In the genomic region with DNA sequence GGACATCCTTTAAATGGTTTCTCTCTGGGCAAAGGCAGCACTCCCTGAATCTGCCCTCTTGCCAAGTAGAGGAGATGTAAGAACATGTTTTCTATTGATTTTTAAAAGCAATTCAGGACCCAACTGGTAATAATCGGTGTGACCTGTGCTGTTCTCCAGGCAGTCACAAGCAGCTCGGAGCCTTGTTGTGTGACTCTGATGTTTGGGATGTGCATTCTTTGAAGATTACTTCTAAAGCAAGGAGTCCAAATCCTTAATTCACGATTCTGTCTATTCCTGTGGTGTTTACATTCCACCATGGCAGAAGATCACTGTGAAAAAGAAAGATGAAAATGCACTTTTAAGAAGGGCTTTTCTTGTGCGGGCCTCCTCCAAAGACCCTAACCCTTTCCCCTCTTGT, we compare ENCODE assay signal across 1 cellular context.
TF ChIP-seq lines count a peak whose summit lies in the region.

No MANE protein-coding gene starts in this region.

TF ChIP-seq in GM23338, 12 proteins besides CTCF, POLR2A, EP300 and RAD21 (continued from another document):
- TF ChIP-seq, protein P1, sequence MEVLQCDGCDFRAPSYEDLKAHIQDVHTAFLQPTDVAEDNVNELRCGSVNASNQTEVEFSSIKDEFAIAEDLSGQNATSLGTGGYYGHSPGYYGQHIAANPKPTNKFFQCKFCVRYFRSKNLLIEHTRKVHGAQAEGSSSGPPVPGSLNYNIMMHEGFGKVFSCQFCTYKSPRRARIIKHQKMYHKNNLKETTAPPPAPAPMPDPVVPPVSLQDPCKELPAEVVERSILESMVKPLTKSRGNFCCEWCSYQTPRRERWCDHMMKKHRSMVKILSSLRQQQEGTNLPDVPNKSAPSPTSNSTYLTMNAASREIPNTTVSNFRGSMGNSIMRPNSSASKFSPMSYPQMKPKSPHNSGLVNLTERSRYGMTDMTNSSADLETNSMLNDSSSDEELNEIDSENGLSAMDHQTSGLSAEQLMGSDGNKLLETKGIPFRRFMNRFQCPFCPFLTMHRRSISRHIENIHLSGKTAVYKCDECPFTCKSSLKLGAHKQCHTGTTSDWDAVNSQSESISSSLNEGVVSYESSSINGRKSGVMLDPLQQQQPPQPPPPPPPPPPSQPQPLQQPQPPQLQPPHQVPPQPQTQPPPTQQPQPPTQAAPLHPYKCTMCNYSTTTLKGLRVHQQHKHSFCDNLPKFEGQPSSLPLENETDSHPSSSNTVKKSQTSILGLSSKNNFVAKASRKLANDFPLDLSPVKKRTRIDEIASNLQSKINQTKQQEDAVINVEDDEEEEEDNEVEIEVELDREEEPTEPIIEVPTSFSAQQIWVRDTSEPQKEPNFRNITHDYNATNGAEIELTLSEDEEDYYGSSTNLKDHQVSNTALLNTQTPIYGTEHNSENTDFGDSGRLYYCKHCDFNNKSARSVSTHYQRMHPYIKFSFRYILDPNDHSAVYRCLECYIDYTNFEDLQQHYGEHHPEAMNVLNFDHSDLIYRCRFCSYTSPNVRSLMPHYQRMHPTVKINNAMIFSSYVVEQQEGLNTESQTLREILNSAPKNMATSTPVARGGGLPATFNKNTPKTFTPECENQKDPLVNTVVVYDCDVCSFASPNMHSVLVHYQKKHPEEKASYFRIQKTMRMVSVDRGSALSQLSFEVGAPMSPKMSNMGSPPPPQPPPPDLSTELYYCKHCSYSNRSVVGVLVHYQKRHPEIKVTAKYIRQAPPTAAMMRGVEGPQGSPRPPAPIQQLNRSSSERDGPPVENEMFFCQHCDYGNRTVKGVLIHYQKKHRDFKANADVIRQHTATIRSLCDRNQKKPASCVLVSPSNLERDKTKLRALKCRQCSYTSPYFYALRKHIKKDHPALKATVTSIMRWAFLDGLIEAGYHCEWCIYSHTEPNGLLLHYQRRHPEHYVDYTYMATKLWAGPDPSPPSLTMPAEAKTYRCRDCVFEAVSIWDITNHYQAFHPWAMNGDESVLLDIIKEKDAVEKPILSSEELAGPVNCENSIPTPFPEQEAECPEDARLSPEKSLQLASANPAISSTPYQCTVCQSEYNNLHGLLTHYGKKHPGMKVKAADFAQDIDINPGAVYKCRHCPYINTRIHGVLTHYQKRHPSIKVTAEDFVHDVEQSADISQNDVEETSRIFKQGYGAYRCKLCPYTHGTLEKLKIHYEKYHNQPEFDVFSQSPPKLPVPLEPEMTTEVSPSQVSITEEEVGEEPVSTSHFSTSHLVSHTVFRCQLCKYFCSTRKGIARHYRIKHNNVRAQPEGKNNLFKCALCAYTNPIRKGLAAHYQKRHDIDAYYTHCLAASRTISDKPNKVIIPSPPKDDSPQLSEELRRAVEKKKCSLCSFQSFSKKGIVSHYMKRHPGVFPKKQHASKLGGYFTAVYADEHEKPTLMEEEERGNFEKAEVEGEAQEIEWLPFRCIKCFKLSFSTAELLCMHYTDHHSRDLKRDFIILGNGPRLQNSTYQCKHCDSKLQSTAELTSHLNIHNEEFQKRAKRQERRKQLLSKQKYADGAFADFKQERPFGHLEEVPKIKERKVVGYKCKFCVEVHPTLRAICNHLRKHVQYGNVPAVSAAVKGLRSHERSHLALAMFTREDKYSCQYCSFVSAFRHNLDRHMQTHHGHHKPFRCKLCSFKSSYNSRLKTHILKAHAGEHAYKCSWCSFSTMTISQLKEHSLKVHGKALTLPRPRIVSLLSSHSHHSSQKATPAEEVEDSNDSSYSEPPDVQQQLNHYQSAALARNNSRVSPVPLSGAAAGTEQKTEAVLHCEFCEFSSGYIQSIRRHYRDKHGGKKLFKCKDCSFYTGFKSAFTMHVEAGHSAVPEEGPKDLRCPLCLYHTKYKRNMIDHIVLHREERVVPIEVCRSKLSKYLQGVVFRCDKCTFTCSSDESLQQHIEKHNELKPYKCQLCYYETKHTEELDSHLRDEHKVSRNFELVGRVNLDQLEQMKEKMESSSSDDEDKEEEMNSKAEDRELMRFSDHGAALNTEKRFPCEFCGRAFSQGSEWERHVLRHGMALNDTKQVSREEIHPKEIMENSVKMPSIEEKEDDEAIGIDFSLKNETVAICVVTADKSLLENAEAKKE (CRISPR knock-in tag; IDR thresholded peaks at IDR 0.05): no peak
- TF ChIP-seq NANOG (IDR thresholded peaks at IDR 0.05; ENCODE audit: borderline replicate concordance): no peak
- no peak for TF ChIP-seq EZH2phosphoT487 (IDR thresholded peaks at IDR 0.05; ENCODE audit: unreplicated experiment)
- TF ChIP-seq ZNF114 (CRISPR knock-in tag; IDR thresholded peaks at IDR 0.05): no peak
- TF ChIP-seq STAT1 (IDR thresholded peaks at IDR 0.05; ENCODE audit: unreplicated experiment): no peak
- no peak for TF ChIP-seq EZH2 (IDR thresholded peaks at IDR 0.05; ENCODE audit: low read depth, unreplicated experiment)
